Comparison of ENCODE assay signal across 7 cellular contexts in the genomic region with DNA sequence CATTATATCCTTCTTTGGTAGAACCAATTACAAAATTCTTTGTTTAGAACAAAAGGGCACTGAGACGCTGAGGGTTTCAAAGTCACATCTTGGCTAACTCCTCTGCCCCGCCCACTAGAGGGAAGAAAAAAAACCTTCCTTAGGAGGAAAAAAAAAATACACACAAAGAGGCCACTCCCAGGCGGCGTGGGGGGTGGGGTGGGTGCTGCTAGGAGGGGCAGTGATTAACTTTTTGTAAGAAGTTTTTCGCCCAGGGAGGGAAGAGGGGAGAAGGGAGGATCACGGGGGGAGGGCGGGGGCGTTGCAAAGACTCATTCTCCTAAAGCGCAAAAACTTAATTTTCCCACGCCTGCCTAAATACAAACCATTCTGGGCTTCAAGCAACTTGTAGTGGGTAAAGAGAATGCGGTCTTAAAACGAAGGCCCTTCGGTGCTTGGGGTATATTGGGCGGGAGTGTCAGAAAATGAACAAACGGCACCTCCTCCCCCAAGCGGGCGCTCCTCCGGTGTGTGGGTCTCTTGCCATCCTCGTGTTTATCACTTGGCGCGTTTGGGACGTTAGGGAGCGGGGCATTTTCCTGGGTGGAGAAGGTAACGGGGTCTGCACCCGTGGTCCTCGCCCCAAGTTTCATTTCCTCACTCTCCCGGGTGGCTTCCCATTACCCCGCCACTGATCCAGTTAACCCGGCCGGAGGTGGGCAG. TPM values are rescaled to one million over a fixed set of nuclear protein-coding genes. Genes with fewer than 3 reads are reported as not detected.
DNase-seq lines count a peak whose midpoint lies in the region; ATAC-seq and TF ChIP-seq lines count a peak whose summit lies in the region.

No MANE protein-coding gene starts in this region.

- peak overlapping the region; percentile 94 to 100 (median 99) for H3K27ac Mint-ChIP-seq in naive B cell

- H3K9me3 ChIP-seq in HUES6 (ENCODE audit: control insufficient read depth, insufficient read depth, low read depth, low read length) (no peaks in the 10 kb centered on the region), duodenal mucosa (ENCODE audit: control insufficient read depth in 1 of 2, low read length in 2 of 2) (no peaks in the 10 kb centered on the region), thoracic aorta (no peaks in the 10 kb centered on the region)

- ATAC-seq in GM19397 (IDR thresholded peaks at IDR 0.05; ENCODE audit: unreplicated experiment) (peak; percentile 19), naive B cell (ENCODE audit: low read depth in 2 of 2) (peak; percentile 4 to 5), thoracic aorta (ENCODE audit: insufficient number of reproducible peaks, low FRiP score, low read depth) (no peak)

- H3K36me3 ChIP-seq in HUES6 (ENCODE audit: control insufficient read depth, insufficient read depth, low read length) (peaks cover 6% of the 10 kb centered on the region; the same call in 1 of the 2 replicates), duodenal mucosa (ENCODE audit: control insufficient read depth in 1 of 2, insufficient read depth in 2 of 2, low read length in 2 of 2) (peaks cover 0 to 8% of the 10 kb centered on the region in 2 donors), thoracic aorta (no peaks in the 10 kb centered on the region)

- peak overlapping the region; percentile 54 for H3K9ac ChIP-seq in HUES6 (ENCODE audit: low read length)
- H3K9ac ChIP-seq in duodenal mucosa (ENCODE audit: low read depth in 1 of 2, low read length in 2 of 2) = peak overlapping the region; percentile 49 to 55

- peak; percentile 43 for DNase-seq in activated CD4-positive, CD25-positive, alpha-beta regulatory T cell treated with anti-CD3 and anti-CD28 coated beads, Interleukin-2, amount 50 U/mL, for 16 hours (ENCODE audit: low read depth, low spot score)
- DNase-seq in naive B cell (peak; percentile 74), thoracic aorta (ENCODE audit: low spot score) (no peak), NCI-H345 treated with DMSO at 0.1 percent for 48 hours (lab: John Stamatoyannopoulos, UW; ENCODE audit: unreplicated experiment) (no peak)

- peaks cover 0 to 4% (median 0%) of the 10 kb centered on the region in 3 donors for H3K27me3 Mint-ChIP-seq in naive B cell

- H3K27ac ChIP-seq in HUES6 (ENCODE audit: low read depth, low read length) (no peak overlapping the region), duodenal mucosa (ENCODE audit: low read depth, low read length) (peak overlapping the region; percentile 61), thoracic aorta (peak overlapping the region in 1 of 2 donors; percentile 37)

- no peak for TF ChIP-seq CTCF in thoracic aorta (IDR thresholded peaks at IDR 0.05)

- H3K9me3 Mint-ChIP-seq in naive B cell = peaks cover 0 to 7% (median 2%) of the 10 kb centered on the region in 7 donors

- H3K4me3 ChIP-seq in HUES6 (ENCODE audit: low read depth, low read length) (peak overlapping the region; percentile 68), duodenal mucosa (ENCODE audit: low read depth in 1 of 2, low read length in 2 of 2) (peak overlapping the region; percentile 71 to 73), thoracic aorta (peak overlapping the region; percentile 74)

- peaks cover 30 to 32% of the 10 kb centered on the region in 2 donors for H3K36me3 Mint-ChIP-seq in naive B cell

- H3K4me1 Mint-ChIP-seq in naive B cell = peaks cover 66 to 77% (median 68%) of the 10 kb centered on the region in 3 donors

- peak overlapping the region; percentile 84 to 100 (median 98) for H3K4me3 Mint-ChIP-seq in naive B cell

- H3K4me1 ChIP-seq in HUES6 (ENCODE audit: control insufficient read depth, insufficient read depth, low read length) = 0 out of 2 replicates have a peak, but pooled peaks cover 8% of the 10 kb centered on the region
- peaks cover 13 to 18% of the 10 kb centered on the region in 2 donors for H3K4me1 ChIP-seq in duodenal mucosa (ENCODE audit: control insufficient read depth in 1 of 2, insufficient read depth in 2 of 2, low read length in 2 of 2)
- H3K4me1 ChIP-seq in thoracic aorta (ENCODE audit: control insufficient read depth in 1 of 2, low read depth in 2 of 2) = peaks cover 2 to 23% of the 10 kb centered on the region in 2 donors

- peaks cover 61% of the 10 kb centered on the region for H3K27me3 ChIP-seq in HUES6 (ENCODE audit: control insufficient read depth, insufficient read depth, low read length)
- H3K27me3 ChIP-seq in duodenal mucosa (ENCODE audit: control insufficient read depth in 1 of 2, insufficient read depth in 2 of 2, low read length in 2 of 2) = peaks cover 29 to 48% of the 10 kb centered on the region in 2 donors
- no peaks in the 10 kb centered on the region for H3K27me3 ChIP-seq in thoracic aorta (replicated peaks; ENCODE audit: insufficient read depth)

RNA-seq across cellular contexts. Expression of gene CXCR4, which starts 1.7 kb away (rescaled TPM):
- polyA plus RNA-seq in naive B cell (ENCODE audit: low read depth in 6 of 6) = 1,000 to 10,000 TPM; 1,969 to 4,468 (median 2,782) TPM
- 10 to 100 TPM; 26.3 to 42.2 TPM for total RNA-seq in thoracic aorta

Comparison
In these comparisons a context has a peak if more than half of its experiments do, and no peak if none do; other contexts are left out.
1. DNase-seq: peak in activated CD4-positive, CD25-positive, alpha-beta regulatory T cell treated with anti-CD3 and anti-CD28 coated beads, Interleukin-2, amount 50 U/mL, for 16 hours (single experiment) and naive B cell (single experiment); none in thoracic aorta (single experiment) and NCI-H345 treated with DMSO at 0.1 percent for 48 hours (single experiment).
2. Peak in every context shown above with its lines, with median percentiles within 50 percentile points of each other: H3K4me3 ChIP-seq.